In genomic region chr3:174958671-174959328, GRCh38 we compare ENCODE assay signal across 29 cellular contexts.
A peak's percentile ranks its signal among the peaks of the same experiment; 100 is the strongest.
DNase-seq lines count a peak whose midpoint lies in the region; TF ChIP-seq lines count a peak whose summit lies in the region.
"Had no signal": no experiment of that assay in that cellular context is flagged by ENCODE, and none has a peak within 500 bp of the region (broad histone marks: within the 10 kb centered on the region; RNA-seq: fewer than 3 reads in every experiment).

No MANE protein-coding gene starts in this region.

- peaks cover 34% of the 10 kb centered on the region for H3K4me1 Mint-ChIP-seq in osteocyte (ENCODE audit: unreplicated experiment)
- H3K4me1 Mint-ChIP-seq in endodermal cell = peaks cover 44% of the 10 kb centered on the region
- H3K4me1 Mint-ChIP-seq: activated CD4-positive, alpha-beta T cell treated with anti-CD3 and anti-CD28 coated beads, Interleukin-2, amount 10 ng/mL, durations not matched to agents 7 days and 5 days; activated naive CD8-positive, alpha-beta T cell treated with anti-CD3 and anti-CD28 coated beads, Interleukin-2, amount 50 U/mL, for 24 hours; central memory CD8-positive, alpha-beta T cell had no signal

- TF ChIP-seq EP300 in SK-N-SH (IDR thresholded peaks at IDR 0.05; ENCODE audit: borderline replicate concordance in 1 of 2, low read depth in 1 of 2, low read length in 1 of 2) (no peak), transverse colon (IDR thresholded peaks at IDR 0.05; ENCODE audit: low read depth) (no peak)

- H4K20me1 ChIP-seq in SK-N-SH (ENCODE audit: insufficient read depth) = no peaks in the 10 kb centered on the region

- CTCF ChIA-PET in SK-N-SH (lab: Yijun Ruan, JAX) = no interaction called here

- H3K9ac ChIP-seq in SK-N-SH (no peak overlapping the region), endodermal cell (ENCODE audit: extremely low read depth, low read length, poor library complexity, severe bottlenecking) (no peak overlapping the region)
- H3K9ac ChIP-seq: parathyroid adenoma had no signal

- H3K4me3 ChIP-seq in SK-N-SH (ENCODE audit: low read depth in 2 of 2, low read length in 1 of 2) = no peak overlapping the region
- no peak overlapping the region for H3K4me3 ChIP-seq in fibroblast of pulmonary artery (replicated peaks; ENCODE audit: low read depth, low read length)
- no peak overlapping the region for H3K4me3 ChIP-seq in transverse colon
- H3K4me3 ChIP-seq in endodermal cell (ENCODE audit: low read length) = no peak overlapping the region
- H3K4me3 ChIP-seq: heart right ventricle, right atrium auricular region, smooth muscle cell, stomach, tibial nerve had no signal

- H3K27ac ChIP-seq in SK-N-SH (ENCODE audit: low read depth in 2 of 2, low read length in 1 of 2) (peak overlapping the region; percentile 67 to 78; a peak in 2 of 4 replicates), transverse colon (no peak overlapping the region), endodermal cell (ENCODE audit: low read depth, low read length) (no peak overlapping the region)
- H3K27ac ChIP-seq: heart right ventricle, parathyroid adenoma, right atrium auricular region, stomach had no signal

- intact Hi-C loops in transverse colon (cut with DNase I; ENCODE audit: low total_unique reads) = no loop called here

- peak; percentile 46 for DNase-seq in AG08395 (ENCODE audit: low spot score)
- peak; percentile 53 for DNase-seq in GM04504 (ENCODE audit: low read depth)
- no peak for DNase-seq in SK-N-SH
- peak; percentile 49 for DNase-seq in fibroblast of pulmonary artery (ENCODE audit: low read depth)
- no peak for DNase-seq in osteocyte (ENCODE audit: extremely low spot score, unreplicated experiment)
- DNase-seq in NCI-H1694 treated with DMSO at 0.1 percent for 48 hours (lab: John Stamatoyannopoulos, UW) = no peak
- DNase-seq in transverse colon = no peak
- no peak for DNase-seq in endodermal cell
- DNase-seq: activated CD4-positive, alpha-beta T cell treated with anti-CD3 and anti-CD28 coated beads, Interleukin-2, amount 10 ng/mL, durations not matched to agents 7 days and 5 days; activated gamma-delta T cell; activated naive CD8-positive, alpha-beta T cell treated with anti-CD3 and anti-CD28 coated beads, Interleukin-2, amount 50 U/mL, for 24 hours; activated T-cell treated with anti-CD3 and anti-CD28 coated beads, Interleukin-2, amount 50 U/mL, for 24 hours; CD4-positive, alpha-beta T cell; heart right ventricle; Karpas-422; NCI-H1417; NCI-H2081 treated with DMSO at 0.1 percent for 48 hours; NCI-H345; NCI-H774; stimulated activated CD4-positive, alpha-beta T cell treated with anti-CD3 and anti-CD28 coated beads, Interleukin-1b, Interleukin-23, amount 100 ng/mL, for 48 hours; stimulated activated CD8-positive, alpha-beta memory T cell treated with anti-CD3 and anti-CD28 coated beads, Interleukin-4, amount 100 ng/mL, for 48 hours; stomach; T1000 had no signal

- POLR2A ChIA-PET in SK-N-SH (lab: Yijun Ruan, JAX) = no interaction called here

- no peaks in the 10 kb centered on the region for H3K36me3 ChIP-seq in SK-N-SH (replicated peaks in 1 of 2; ENCODE audit: control insufficient read depth in 1 of 2, insufficient read depth in 2 of 2, low read length in 1 of 2)
- no peaks in the 10 kb centered on the region for H3K36me3 ChIP-seq in transverse colon
- no peaks in the 10 kb centered on the region for H3K36me3 ChIP-seq in endodermal cell (ENCODE audit: control insufficient read depth, insufficient read depth, low read length)
- H3K36me3 ChIP-seq: heart right ventricle, right atrium auricular region, stomach, tibial nerve had no signal

- H2AFZ ChIP-seq in SK-N-SH (ENCODE audit: low read depth) = no peak overlapping the region
- H2AFZ ChIP-seq: parathyroid adenoma had no signal

- H3K27me3 ChIP-seq in SK-N-SH (ENCODE audit: insufficient read depth) (no peaks in the 10 kb centered on the region), transverse colon (no peaks in the 10 kb centered on the region), endodermal cell (ENCODE audit: control insufficient read depth, insufficient read depth, low read length, poor library complexity, severe bottlenecking) (peaks cover 10% of the 10 kb centered on the region)
- H3K27me3 ChIP-seq: heart right ventricle, right atrium auricular region, stomach, tibial nerve had no signal

- H3K27ac Mint-ChIP-seq in osteocyte (ENCODE audit: unreplicated experiment) (no peak overlapping the region), endodermal cell (no peak overlapping the region)
- H3K27ac Mint-ChIP-seq: activated CD4-positive, alpha-beta T cell treated with anti-CD3 and anti-CD28 coated beads, Interleukin-2, amount 10 ng/mL, durations not matched to agents 7 days and 5 days; activated naive CD8-positive, alpha-beta T cell treated with anti-CD3 and anti-CD28 coated beads, Interleukin-2, amount 50 U/mL, for 24 hours; activated T-cell treated with anti-CD3 and anti-CD28 coated beads, Interleukin-2, amount 50 U/mL, for 24 hours; CD4-positive, alpha-beta T cell; WTC11 had no signal

- TF ChIP-seq RAD21 in SK-N-SH (IDR thresholded peaks at IDR 0.05; ENCODE audit: low read length) = no peak

- WGBS in SK-N-SH (ENCODE audit: low lambda C conversion rate) = 81% methylated on average over 5 of the region's 5 CpGs
- WGBS in transverse colon (ENCODE audit: low coverage in 1 of 2), 2 donors = 61 to 65% methylated on average over 4 to 5 of the region's 5 CpGs
- 96 to 100% methylated on average over 1 to 5 of the region's 5 CpGs for WGBS in endodermal cell (ENCODE audit: insufficient coverage in 1 of 2, insufficient read length in 1 of 2), 2 experiments

- H3K27me3 Mint-ChIP-seq in osteocyte (ENCODE audit: unreplicated experiment) = no peaks in the 10 kb centered on the region
- H3K27me3 Mint-ChIP-seq in endodermal cell (ENCODE audit: insufficient read depth) = no peaks in the 10 kb centered on the region
- H3K27me3 Mint-ChIP-seq: activated CD4-positive, alpha-beta T cell treated with anti-CD3 and anti-CD28 coated beads, Interleukin-2, amount 10 ng/mL, durations not matched to agents 7 days and 5 days; activated naive CD8-positive, alpha-beta T cell treated with anti-CD3 and anti-CD28 coated beads, Interleukin-2, amount 50 U/mL, for 24 hours; activated T-cell treated with anti-CD3 and anti-CD28 coated beads, Interleukin-2, amount 50 U/mL, for 24 hours; CD4-positive, alpha-beta T cell; central memory CD8-positive, alpha-beta T cell had no signal

- H3K9me2 ChIP-seq in SK-N-SH = no peaks in the 10 kb centered on the region

- H3F3A ChIP-seq in SK-N-SH (replicated peaks; ENCODE audit: insufficient read depth) = peaks cover 21% of the 10 kb centered on the region

- H3K4me2 ChIP-seq in SK-N-SH = no peak overlapping the region
- H3K4me2 ChIP-seq: smooth muscle cell had no signal

- H3K36me3 Mint-ChIP-seq in osteocyte (ENCODE audit: unreplicated experiment) (no peaks in the 10 kb centered on the region), endodermal cell (ENCODE audit: low read depth) (no peaks in the 10 kb centered on the region)
- H3K36me3 Mint-ChIP-seq: WTC11 had no signal

- TF ChIP-seq CTCF in SK-N-SH (IDR thresholded peaks at IDR 0.05) = no peak
- TF ChIP-seq CTCF in fibroblast of pulmonary artery (IDR thresholded peaks at IDR 0.05; ENCODE audit: low read length, missing control alignments) = no peak
- TF ChIP-seq CTCF in osteocyte (IDR thresholded peaks at IDR 0.05) = no peak
- no peak for TF ChIP-seq CTCF in transverse colon (IDR thresholded peaks at IDR 0.05)
- TF ChIP-seq CTCF in endodermal cell (conservative IDR thresholded peaks at IDR 0.05) = no peak

- TF ChIP-seq POLR2A in transverse colon (IDR thresholded peaks at IDR 0.05) = no peak

- H3K4me1 ChIP-seq in SK-N-SH (ENCODE audit: control insufficient read depth in 1 of 2, insufficient read depth in 2 of 2, low read depth in 1 of 2, low read length in 1 of 2) (peaks cover 0 to 16% of the 10 kb centered on the region in 2 experiments; a peak in 2 of 4 replicates), transverse colon (peaks cover 0 to 5% (median 0%) of the 10 kb centered on the region in 4 donors), endodermal cell (ENCODE audit: control insufficient read depth, insufficient read depth, low read length) (peaks cover 17% of the 10 kb centered on the region)
- H3K4me1 ChIP-seq: parathyroid adenoma, right atrium auricular region had no signal

- no peaks in the 10 kb centered on the region for H3K79me2 ChIP-seq in SK-N-SH (ENCODE audit: insufficient read depth)
- H3K79me2 ChIP-seq: parathyroid adenoma had no signal

- in situ Hi-C loops in transverse colon (cut with MboI; ENCODE audit: low pct_ligation_motif_present in 1 of 4, low pct_unique_long_range_greater_than_20kb in 1 of 4, low sequenced_read_pairs in 3 of 4) = no loop called here

- H3K4me3 Mint-ChIP-seq in osteocyte (ENCODE audit: unreplicated experiment) (no peak overlapping the region), endodermal cell (no peak overlapping the region)
- H3K4me3 Mint-ChIP-seq: activated CD4-positive, alpha-beta T cell treated with anti-CD3 and anti-CD28 coated beads, Interleukin-2, amount 10 ng/mL, durations not matched to agents 7 days and 5 days; activated naive CD8-positive, alpha-beta T cell treated with anti-CD3 and anti-CD28 coated beads, Interleukin-2, amount 50 U/mL, for 24 hours; activated T-cell treated with anti-CD3 and anti-CD28 coated beads, Interleukin-2, amount 50 U/mL, for 24 hours; CD4-positive, alpha-beta T cell; central memory CD8-positive, alpha-beta T cell; WTC11 had no signal

- no peaks in the 10 kb centered on the region for H3K9me3 ChIP-seq in SK-N-SH
- H3K9me3 ChIP-seq in transverse colon = no peaks in the 10 kb centered on the region
- peaks cover 7% of the 10 kb centered on the region for H3K9me3 ChIP-seq in endodermal cell (ENCODE audit: control insufficient read depth, low read length)
- H3K9me3 ChIP-seq: heart right ventricle, right atrium auricular region, stomach, tibial nerve had no signal

- H3K9me3 Mint-ChIP-seq in osteocyte (ENCODE audit: unreplicated experiment) = no peaks in the 10 kb centered on the region
- H3K9me3 Mint-ChIP-seq in endodermal cell = no peaks in the 10 kb centered on the region
- H3K9me3 Mint-ChIP-seq: activated CD4-positive, alpha-beta T cell treated with anti-CD3 and anti-CD28 coated beads, Interleukin-2, amount 10 ng/mL, durations not matched to agents 7 days and 5 days; activated naive CD8-positive, alpha-beta T cell treated with anti-CD3 and anti-CD28 coated beads, Interleukin-2, amount 50 U/mL, for 24 hours; activated T-cell treated with anti-CD3 and anti-CD28 coated beads, Interleukin-2, amount 50 U/mL, for 24 hours; CD4-positive, alpha-beta T cell; WTC11 had no signal

TF ChIP-seq in SK-N-SH, 30 proteins besides CTCF, POLR2A, EP300 and RAD21 (continues in another document):
- TF ChIP-seq SMC3 (IDR thresholded peaks at IDR 0.05; ENCODE audit: low read depth, low read length) (no peak), TAF1 (IDR thresholded peaks at IDR 0.05; ENCODE audit: borderline replicate concordance, low read depth, low read length) (no peak), FOXJ3 (CRISPR knock-in tag; IDR thresholded peaks at IDR 0.05) (no peak), TCF12 (IDR thresholded peaks at IDR 0.05) (no peak), SIN3A (IDR thresholded peaks at IDR 0.05; ENCODE audit: borderline replicate concordance, low read depth, low read length) (no peak), RFX5 (IDR thresholded peaks at IDR 0.05; ENCODE audit: low read length) (no peak), FOSL2 (IDR thresholded peaks at IDR 0.05; ENCODE audit: borderline replicate concordance, low read depth) (no peak), CHD2 (IDR thresholded peaks at IDR 0.05; ENCODE audit: low read length, partially characterized antibody) (no peak)

Comparison
In these comparisons a context has a peak if more than half of its experiments do, and no peak if none do; other contexts are left out.
1. DNase-seq: peak in AG08395 (single experiment), GM04504 (single experiment) and fibroblast of pulmonary artery (single experiment); none in SK-N-SH (single experiment), osteocyte (single experiment), NCI-H1694 treated with DMSO at 0.1 percent for 48 hours (single experiment), transverse colon (single experiment) and endodermal cell (single experiment).
2. H3K27ac ChIP-seq: peak in SK-N-SH (2 of 2); none in transverse colon (0 of 4) and endodermal cell (single experiment).